8 cellular contexts compared by ENCODE assay signal in genomic region chr4:112817933-112818921, GRCh38.
DNase-seq lines count a peak whose midpoint lies in the region; ATAC-seq and TF ChIP-seq lines count a peak whose summit lies in the region.

No MANE protein-coding gene starts in this region.

- no peaks in the 10 kb centered on the region for H3K27me3 Mint-ChIP-seq in IgD-negative memory B cell

- H3K36me3 Mint-ChIP-seq in IgD-negative memory B cell = no peaks in the 10 kb centered on the region

- H3K27ac ChIP-seq in RWPE1 (no peak overlapping the region), skin epidermis (peak overlapping the region in 13 of 21 experiments; percentile 21 to 83 (median 71))

- no peaks in the 10 kb centered on the region for H3K9me3 ChIP-seq in iPS-18c (ENCODE audit: control insufficient read depth, insufficient read depth, low read length)

- H3K4me3 ChIP-seq in GM12875 (ENCODE audit: low read depth, low read length) (peak overlapping the region; percentile 81), iPS-18c (ENCODE audit: insufficient read depth, low read depth, low read length) (peak overlapping the region; percentile 41), skin epidermis (peak overlapping the region; percentile 12 to 37 (median 24))

- DNase-seq in RWPE1 (ENCODE audit: low spot score) (peak; percentile 62), brain pericyte (ENCODE audit: low read depth, low spot score) (peak; percentile 59), NCI-H187 treated with DMSO at 0.1 percent for 48 hours (lab: John Stamatoyannopoulos, UW) (no peak)

- POLR2A ChIA-PET in RWPE1 (lab: Yijun Ruan, JAX; ENCODE audit: low non-redundant PET) = no interaction called here

- H3K9me3 Mint-ChIP-seq in IgD-negative memory B cell = no peaks in the 10 kb centered on the region

- peak; percentile 96 for ATAC-seq in GM21825 (IDR thresholded peaks at IDR 0.05; ENCODE audit: unreplicated experiment)

- CTCF ChIA-PET in RWPE1 (lab: Yijun Ruan, JAX) = interaction anchor here (1.0 to 1.4 kb wide), 2 partner anchors 56 to 120 kb away, joined by 3 to 5 read pairs; no protein-coding TSS in a partner anchor

- H3K4me3 Mint-ChIP-seq in IgD-negative memory B cell = peak overlapping the region; percentile 75 to 94 (median 84)

- TF ChIP-seq CTCF in GM12875 (IDR thresholded peaks at IDR 0.05; ENCODE audit: borderline replicate concordance, insufficient read depth, low read depth, low read length) = no peak
- no peak for TF ChIP-seq CTCF in RWPE1 (conservative IDR thresholded peaks at IDR 0.05; ENCODE audit: low read depth)

- peaks cover 0 to 11% (median 4%) of the 10 kb centered on the region in 3 donors for H3K4me1 Mint-ChIP-seq in IgD-negative memory B cell

- peak overlapping the region in 1 of 3 donors; percentile 91 for H3K27ac Mint-ChIP-seq in IgD-negative memory B cell

Comparison
In these comparisons a context has a peak if more than half of its experiments do, and no peak if none do; other contexts are left out.
1. H3K4me3 ChIP-seq: peak in every context shown above with its lines; median percentile 81 in GM12875; 41 in iPS-18c; 24 in skin epidermis.